In the genomic region with DNA sequence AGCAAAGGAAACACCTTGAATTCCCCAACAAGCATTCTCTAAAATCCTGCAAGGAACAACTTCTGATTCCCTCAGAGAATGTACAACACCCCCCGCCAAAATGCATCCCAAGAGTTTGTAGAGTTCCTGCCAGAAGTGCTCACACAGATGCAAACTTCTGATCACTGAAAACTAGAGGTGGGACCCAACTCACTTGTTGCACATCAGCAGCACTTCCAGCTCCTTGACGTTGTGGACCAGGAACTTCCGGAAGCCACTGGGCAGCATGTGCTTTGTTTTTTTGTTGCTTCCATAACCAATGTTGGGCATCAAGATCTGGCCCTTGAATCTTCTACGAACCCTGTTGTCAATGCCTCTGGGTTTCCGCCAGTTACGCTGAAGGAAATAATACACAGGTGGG, we compare ENCODE assay signal across 1 cellular context.
TF ChIP-seq lines count a peak whose summit lies in the region.

No MANE protein-coding gene starts in this region.

TF ChIP-seq in HEK293T, 16 proteins besides CTCF, POLR2A, EP300 and RAD21:
- TF ChIP-seq ELF4 (IDR thresholded peaks at IDR 0.05): 0 out of 2 replicates have a peak, but pooled peaks have one; percentile 5
